ENCODE assay signal across 9 cellular contexts in the genomic region with DNA sequence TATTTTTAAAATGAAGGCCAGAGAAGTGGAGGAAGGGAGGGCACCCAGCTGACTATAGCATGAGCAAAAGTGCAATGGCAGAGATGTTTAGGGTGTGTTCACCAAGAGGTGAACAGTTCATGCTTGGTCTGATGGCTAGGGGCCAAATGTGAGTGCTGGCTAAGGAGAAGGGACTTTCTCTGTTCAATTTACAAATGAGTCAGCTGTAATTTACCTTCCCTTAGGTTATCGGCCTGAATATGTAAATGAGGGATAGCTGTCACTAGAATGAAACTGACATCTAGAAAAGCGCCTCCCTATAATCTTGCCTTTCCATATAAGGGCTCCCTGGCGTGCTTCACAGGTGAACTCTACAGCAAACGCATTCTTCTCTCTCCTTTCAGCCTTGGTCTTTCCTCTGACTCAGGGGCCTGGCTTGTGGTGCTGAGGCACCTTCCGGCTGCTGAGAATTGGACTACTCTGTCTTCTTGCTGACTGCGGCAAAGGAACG.
DNase-seq lines count a peak whose midpoint lies in the region; ATAC-seq, FAIRE-seq and TF ChIP-seq lines count a peak whose summit lies in the region.
"Had no signal": no experiment of that assay in that cellular context is flagged by ENCODE, and none has a peak within 500 bp of the region (broad histone marks: within the 10 kb centered on the region; RNA-seq: fewer than 3 reads in every experiment).

No MANE protein-coding gene starts in this region.

- H3K4me3 Mint-ChIP-seq in CD4-positive, alpha-beta memory T cell, result peak overlapping the region in 7 of 8 donors; percentile 4 to 70 (median 48)

- H3K27ac ChIP-seq in CD4-positive, alpha-beta memory T cell (ENCODE audit: low read depth, low read length), result peak overlapping the region; percentile 31
- H3K27ac ChIP-seq in trophoblast cell (ENCODE audit: low read depth, low read length), result no peak overlapping the region
- H3K27ac ChIP-seq: right lobe of liver had no signal

- H3K4me1 Mint-ChIP-seq in CD4-positive, alpha-beta memory T cell, result peaks cover 33 to 64% (median 49%) of the 10 kb centered on the region in 4 donors

- WGBS in trophoblast cell (ENCODE audit: extremely low coverage, insufficient coverage, insufficient read length), result no CpG with 5 or more reads among the region's 7 CpGs

- H3K36me3 ChIP-seq in CD4-positive, alpha-beta memory T cell (ENCODE audit: insufficient read depth, low read length), result no peaks in the 10 kb centered on the region
- no peaks in the 10 kb centered on the region for H3K36me3 ChIP-seq in trophoblast cell (ENCODE audit: control insufficient read depth in 1 of 2, insufficient read depth in 2 of 2, low read length in 2 of 2)
- H3K36me3 ChIP-seq: right lobe of liver had no signal

- H2AFZ ChIP-seq in trophoblast cell (ENCODE audit: insufficient read depth, low read length, poor library complexity), result no peak overlapping the region

- no peak overlapping the region for H2BK120ac ChIP-seq in trophoblast cell (ENCODE audit: insufficient read depth, low read length, poor library complexity)

- H3K4me2 ChIP-seq in trophoblast cell (ENCODE audit: low read length), result no peak overlapping the region

- H3K79me2 ChIP-seq in trophoblast cell (ENCODE audit: control insufficient read depth, insufficient read depth, low read length, poor library complexity), result no peaks in the 10 kb centered on the region

- H3K79me1 ChIP-seq in trophoblast cell (ENCODE audit: low read length), result peaks cover 5% of the 10 kb centered on the region

- peak; percentile 92 for ATAC-seq in GM21381 (IDR thresholded peaks at IDR 0.05; ENCODE audit: unreplicated experiment)
- peak; percentile 83 for ATAC-seq in HG03521 (IDR thresholded peaks at IDR 0.05; ENCODE audit: unreplicated experiment)

- DNase-seq in CD4-positive, alpha-beta memory T cell, result peak; percentile 51 to 91 (median 56)
- DNase-seq in activated CD8-positive, alpha-beta memory T cell treated with anti-CD3 and anti-CD28 coated beads, Interleukin-2, amount 50 U/mL, for 48 hours, result peak; percentile 75
- peak; percentile 75 to 87 for DNase-seq in trophoblast cell
- DNase-seq in NCI-H128 (lab: John Stamatoyannopoulos, UW; ENCODE audit: unreplicated experiment), result no peak
- no peak for DNase-seq in SKM-1 treated with dmso at 0.1 percent for 144 hours (lab: John Stamatoyannopoulos, UW; ENCODE audit: unreplicated experiment)
- no peak for DNase-seq in D721Med (ENCODE audit: insufficient read length, low spot score)
- DNase-seq: right lobe of liver had no signal

- no peaks in the 10 kb centered on the region for H3K9me3 ChIP-seq in CD4-positive, alpha-beta memory T cell (ENCODE audit: control insufficient read depth in 1 of 2, low read length in 2 of 2)
- H3K9me3 ChIP-seq in trophoblast cell (ENCODE audit: insufficient read depth, low read depth, low read length), result peaks cover 3% of the 10 kb centered on the region
- H3K9me3 ChIP-seq: right lobe of liver had no signal

- FAIRE-seq in D721Med (lab: Jason Lieb, UNC), result no peak

- H3K4me1 ChIP-seq in CD4-positive, alpha-beta memory T cell (ENCODE audit: insufficient read depth, low read length), result peaks cover 46% of the 10 kb centered on the region
- H3K4me1 ChIP-seq in trophoblast cell (ENCODE audit: control insufficient read depth in 1 of 2, insufficient read depth in 2 of 2, low read length in 2 of 2), result peaks cover 9 to 24% of the 10 kb centered on the region in 2 experiments

- H3K9me3 Mint-ChIP-seq in CD4-positive, alpha-beta memory T cell, result peaks cover 0 to 5% (median 2%) of the 10 kb centered on the region in 8 donors

- TF ChIP-seq CTCF in D721Med (IDR thresholded peaks at IDR 0.05; ENCODE audit: insufficient read depth, missing control alignments), result no peak

- intact Hi-C loops in CD4-positive, alpha-beta memory T cell (cut with micrococcal nuclease), result loop anchor here (1.0 to 5.0 kb wide), 4 partner anchors 9 to 1329 kb away; a partner anchor contains a TSS

- no peak overlapping the region for H3K14ac ChIP-seq in trophoblast cell (ENCODE audit: low read length)

- no peaks in the 10 kb centered on the region for H3K27me3 ChIP-seq in CD4-positive, alpha-beta memory T cell (ENCODE audit: insufficient read depth, low read length)
- H3K27me3 ChIP-seq in trophoblast cell (ENCODE audit: insufficient read depth, low read length), result no peaks in the 10 kb centered on the region
- H3K27me3 ChIP-seq: right lobe of liver had no signal

- H3K23ac ChIP-seq in trophoblast cell (ENCODE audit: low read length), result no peak overlapping the region

- no peak overlapping the region for H2BK5ac ChIP-seq in trophoblast cell (ENCODE audit: low read depth, low read length, poor library complexity)

- H2BK12ac ChIP-seq in trophoblast cell (ENCODE audit: low read length), result peak overlapping the region; percentile 63

- peaks cover 0 to 3% of the 10 kb centered on the region in 2 donors for H3K36me3 Mint-ChIP-seq in CD4-positive, alpha-beta memory T cell

- H3K27me3 Mint-ChIP-seq in CD4-positive, alpha-beta memory T cell, result peaks cover 2% of the 10 kb centered on the region in 2 donors

- H3K9ac ChIP-seq in trophoblast cell (ENCODE audit: low read length), result no peak overlapping the region

- no peak overlapping the region for H3K4me3 ChIP-seq in CD4-positive, alpha-beta memory T cell (ENCODE audit: low read length in 2 of 2)
- H3K4me3 ChIP-seq in trophoblast cell (ENCODE audit: low read depth, low read length), result no peak overlapping the region
- H3K4me3 ChIP-seq: right lobe of liver had no signal

- POLR2A ChIA-PET in CD4-positive, alpha-beta memory T cell (lab: Charles Lee; ENCODE audit: partially characterized antibody), result interaction anchor here (0.5 to 11.4 kb wide), 12 partner anchors 9 to 1331 kb away, joined by 3 to 198 read pairs (median 4); a partner anchor contains a TSS

- H2AK5ac ChIP-seq in trophoblast cell (ENCODE audit: low read length), result no peak overlapping the region

- H4K12ac ChIP-seq in trophoblast cell (ENCODE audit: low read depth, low read length), result no peak overlapping the region

- no peak overlapping the region for H3K4ac ChIP-seq in trophoblast cell (ENCODE audit: low read depth, low read length)

- no peak overlapping the region for H3K18ac ChIP-seq in trophoblast cell (ENCODE audit: low read length)

- peak overlapping the region; percentile 51 to 96 (median 90) for H3K27ac Mint-ChIP-seq in CD4-positive, alpha-beta memory T cell

- no peak overlapping the region for H4K8ac ChIP-seq in trophoblast cell (ENCODE audit: low read depth, low read length)

- CTCF ChIA-PET in CD4-positive, alpha-beta memory T cell (lab: Charles Lee; ENCODE audit: partially characterized antibody), result interaction anchor here (0.9 to 7.1 kb wide), 10 partner anchors 9 to 471 kb away, joined by 3 to 57 read pairs (median 7); no protein-coding TSS in a partner anchor

- H4K91ac ChIP-seq in trophoblast cell (ENCODE audit: low read depth, low read length), result no peak overlapping the region

Comparison
In these comparisons a context has a peak if more than half of its experiments do, and no peak if none do; other contexts are left out.
1. DNase-seq: peak in CD4-positive, alpha-beta memory T cell (5 of 5), activated CD8-positive, alpha-beta memory T cell treated with anti-CD3 and anti-CD28 coated beads, Interleukin-2, amount 50 U/mL, for 48 hours (single experiment) and trophoblast cell (2 of 2); none in NCI-H128 (single experiment), SKM-1 treated with dmso at 0.1 percent for 144 hours (single experiment) and D721Med (single experiment).